In genomic region chr17:55925440-55925839, GRCh38 we compare ENCODE assay signal across 27 cellular contexts.
"Had no signal": no experiment of that assay in that cellular context is flagged by ENCODE, and none has a peak within 500 bp of the region (broad histone marks: within the 10 kb centered on the region; RNA-seq: fewer than 3 reads in every experiment).

No MANE protein-coding gene starts in this region.

- H3K4me1 ChIP-seq: heart left ventricle, left ventricle myocardium inferior, stomach, testis, thyroid gland, transverse colon, upper lobe of left lung had no signal

- H2AFZ ChIP-seq: neural progenitor cell had no signal

- FAIRE-seq: islet of Langerhans had no signal

- H3K36me3 ChIP-seq: heart left ventricle, left ventricle myocardium inferior, neural progenitor cell, ovary, stomach, thyroid gland, transverse colon, upper lobe of left lung had no signal

- H3K9ac ChIP-seq: neural progenitor cell had no signal

- H3K9me3 ChIP-seq: mucosa of descending colon, ovary, testis, thyroid gland, transverse colon, upper lobe of left lung had no signal

- DNase-seq: heart left ventricle; hypothalamus; immature natural killer cell; left ventricle myocardium inferior; midbrain; mucosa of descending colon; natural killer cell; nephron progenitor cell; ovary; retina; right cardiac atrium; stimulated activated CD4-positive, alpha-beta T cell treated with anti-CD3 and anti-CD28 coated beads, Interleukin-12 subunit alpha, Interleukin-12 subunit beta, amount 100 ng/mL, for 4 hours; stimulated activated CD4-positive, alpha-beta T cell treated with anti-CD3 and anti-CD28 coated beads, Interleukin-15, amount 100 ng/mL, for 24 hours; stimulated activated CD4-positive, alpha-beta T cell treated with anti-CD3 and anti-CD28 coated beads, Interleukin-2, amount 100 ng/mL, for 24 hours; stimulated activated CD4-positive, alpha-beta T cell treated with anti-CD3 and anti-CD28 coated beads, Interleukin-4, amount 100 ng/mL, for 1 hour; stimulated activated naive B cell treated with anti-CD40 and anti-IgM and Interleukin-4, amounts not matched to agents 10 μg/mL and 1 μg/mL and 100 μg/mL, for 72 hours; stimulated activated naive CD8-positive, alpha-beta T cell treated with anti-CD3 and anti-CD28 coated beads, Interleukin-15, Interleukin-2, amounts not matched to agents 100 U/mL and 50 U/mL, for 24 hours; stomach; testis; thyroid gland; transverse colon; upper lobe of left lung had no signal

- H3K27ac ChIP-seq: heart left ventricle, left ventricle myocardium inferior, neural progenitor cell, ovary, skin epidermis, stomach, testis, thyroid gland, transverse colon, upper lobe of left lung had no signal

- H3K4me2 ChIP-seq: neural progenitor cell had no signal

- H3K27me3 ChIP-seq: heart left ventricle, neural progenitor cell, ovary, stomach, testis, thyroid gland, transverse colon, upper lobe of left lung had no signal

- ATAC-seq: heart left ventricle; mucosa of descending colon; natural killer cell; right cardiac atrium; sciatic nerve; stimulated activated naive B cell treated with anti-CD40 and anti-IgM and Interleukin-4, amounts not matched to agents 10 μg/mL and 1 μg/mL and 100 μg/mL, for 72 hours; stimulated activated naive CD8-positive, alpha-beta T cell treated with anti-CD3 and anti-CD28 coated beads, Interleukin-15, Interleukin-2, amounts not matched to agents 100 U/mL and 50 U/mL, for 24 hours had no signal

- H3K4me3 ChIP-seq: heart left ventricle, left ventricle myocardium inferior, lung, mucosa of descending colon, neural progenitor cell, ovary, skin epidermis, stomach, testis, thyroid gland, transverse colon, upper lobe of left lung had no signal
